In the genomic region with DNA sequence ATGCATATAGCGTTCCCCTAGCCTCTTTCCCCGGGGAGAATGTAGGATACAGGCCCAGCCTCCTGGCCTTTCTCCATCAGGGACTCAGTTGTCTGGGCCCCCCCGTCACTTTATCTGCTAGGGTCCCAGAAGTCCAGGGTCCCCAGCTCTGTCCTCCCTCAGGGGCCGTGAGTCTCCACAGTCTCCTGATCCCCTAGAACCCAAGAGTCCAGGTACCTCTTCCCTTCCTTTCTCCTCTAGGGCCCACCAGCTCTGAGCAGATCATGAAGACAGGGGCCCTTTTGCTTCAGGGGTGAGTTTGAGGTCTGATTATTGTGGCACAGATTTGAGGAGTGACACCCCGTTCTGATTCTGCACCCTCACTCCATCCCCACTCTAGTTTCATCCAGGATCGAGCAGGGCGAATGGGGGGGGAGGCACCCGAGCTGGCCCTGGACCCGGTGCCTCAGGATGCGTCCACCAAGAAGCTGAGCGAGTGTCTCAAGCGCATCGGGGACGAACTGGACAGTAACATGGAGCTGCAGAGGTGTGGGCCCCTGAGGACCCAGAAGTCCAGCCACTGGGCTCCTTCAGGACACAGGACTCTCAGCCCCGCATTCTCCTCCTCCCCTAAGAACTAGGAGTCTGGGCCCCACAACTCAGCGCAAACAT, we compare ENCODE assay signal across 8 cellular contexts. TPM values are rescaled to one million over a fixed set of nuclear protein-coding genes. Genes with fewer than 3 reads are reported as not detected.
A peak's percentile ranks its signal among the peaks of the same experiment; 100 is the strongest.
DNase-seq lines count a peak whose midpoint lies in the region; ATAC-seq and TF ChIP-seq lines count a peak whose summit lies in the region.

No MANE protein-coding gene starts in this region.

- in situ Hi-C loops in gastrocnemius medialis (cut with MboI; ENCODE audit: low sequenced_read_pairs in 4 of 4) = loop anchor here in 1 of 4 donors (25.0 kb wide), 1 partner anchor 93 kb away; a partner anchor contains a TSS

- peak overlapping the region; percentile 85 for H3K4me3 ChIP-seq in SU-DHL-6 (ENCODE audit: insufficient read depth, low read length, poor library complexity, severe bottlenecking)
- H3K4me3 ChIP-seq in fibroblast of the aortic adventitia (ENCODE audit: low read depth, low read length) = peak overlapping the region; percentile 92
- H3K4me3 ChIP-seq in gastrocnemius medialis = peak overlapping the region; percentile 78 to 88 (median 84)

- intact Hi-C loops in gastrocnemius medialis (cut with DNase I; ENCODE audit: low total_unique reads) = no loop called here

- peaks cover 17% of the 10 kb centered on the region for H3K79me2 ChIP-seq in SU-DHL-6 (ENCODE audit: insufficient read depth, low read length)

- H3K27me3 ChIP-seq in SU-DHL-6 (ENCODE audit: low read length) (no peaks in the 10 kb centered on the region), gastrocnemius medialis (no peaks in the 10 kb centered on the region)

- H3K4me1 ChIP-seq in gastrocnemius medialis = peaks cover 9 to 12% of the 10 kb centered on the region in 2 donors

- H3K36me3 ChIP-seq in SU-DHL-6 (ENCODE audit: low read length) (no peaks in the 10 kb centered on the region), gastrocnemius medialis (no peaks in the 10 kb centered on the region)

- ATAC-seq in GM18502 (IDR thresholded peaks at IDR 0.05; ENCODE audit: poor library complexity, unreplicated experiment) (peak; percentile 8), gastrocnemius medialis (no peak), HG02588 (IDR thresholded peaks at IDR 0.05; ENCODE audit: unreplicated experiment) (no peak)

- H3K27ac ChIP-seq in SU-DHL-6 (ENCODE audit: low read depth, low read length) (peak overlapping the region; percentile 85), gastrocnemius medialis (peak overlapping the region; percentile 72 to 88 (median 82))

- TF ChIP-seq CTCF in SU-DHL-6 (IDR thresholded peaks at IDR 0.05; ENCODE audit: insufficient read depth, low read length, poor library complexity, severe bottlenecking) (no peak), fibroblast of the aortic adventitia (IDR thresholded peaks at IDR 0.05; ENCODE audit: insufficient read depth, low read length) (no peak), gastrocnemius medialis (IDR thresholded peaks at IDR 0.05 in 4 of 5, conservative IDR thresholded peaks at IDR 0.05 in 1 of 5) (no peak)

- H3K4me2 ChIP-seq in SU-DHL-6 (ENCODE audit: low read depth, low read length, poor library complexity, severe bottlenecking) = peak overlapping the region; percentile 72

- no peaks in the 10 kb centered on the region for H4K20me1 ChIP-seq in SU-DHL-6 (ENCODE audit: low read depth, low read length)

- no peak overlapping the region for H2AFZ ChIP-seq in SU-DHL-6 (ENCODE audit: low read depth, low read length, severe bottlenecking)

- TF ChIP-seq POLR2A in gastrocnemius medialis (IDR thresholded peaks at IDR 0.05) = no peak

- H3K9me3 ChIP-seq in SU-DHL-6 (ENCODE audit: insufficient read depth, low read length) = no peaks in the 10 kb centered on the region
- H3K9me3 ChIP-seq in gastrocnemius medialis = no peaks in the 10 kb centered on the region

- no peaks in the 10 kb centered on the region for H3K9me2 ChIP-seq in SU-DHL-6 (replicated peaks; ENCODE audit: insufficient read depth, low read length)

- H3K9ac ChIP-seq in SU-DHL-6 (ENCODE audit: low read length) = peak overlapping the region; percentile 97

- 0 out of 2 replicates have a peak, but pooled peaks cover 11% of the 10 kb centered on the region for H3F3A ChIP-seq in SU-DHL-6 (ENCODE audit: insufficient read depth)

- DNase-seq in fibroblast of the aortic adventitia (ENCODE audit: low read depth) (no peak), gastrocnemius medialis (no peak), EL (no peak)
- DNase-seq in activated CD4-positive, alpha-beta T cell treated with anti-CD3 and anti-CD28 coated beads for 48 hours = no peak
- DNase-seq in activated CD8-positive, alpha-beta memory T cell treated with anti-CD3 and anti-CD28 coated beads, Interleukin-2, amount 50 U/mL, for 48 hours = no peak

RNA-seq across cellular contexts. Expression of a gene that starts 0.8 kb away (rescaled TPM):
- total RNA-seq in fibroblast of the aortic adventitia (ENCODE audit: low replicate concordance) (15.5 and 45.8 TPM in 2 replicates), gastrocnemius medialis (10 to 100 TPM in 3 of 4 donors, 1 to 10 TPM in 1; 7.9 to 21.8 (median 18.0) TPM)

RNA-seq across cellular contexts. Expression of a gene that starts 9.7 kb away (rescaled TPM):
- 5,494 and 8,302 TPM in 2 replicates for total RNA-seq in fibroblast of the aortic adventitia (ENCODE audit: low replicate concordance)
- 1,000 to 10,000 TPM in 3 of 4 donors, 100 to 1,000 TPM in 1; 894 to 1,364 (median 1,121) TPM for total RNA-seq in gastrocnemius medialis

RNA-seq across cellular contexts. Expression of a gene that starts 21.9 kb away (rescaled TPM):
- total RNA-seq in fibroblast of the aortic adventitia (ENCODE audit: low replicate concordance) (not detected in 2 replicates), gastrocnemius medialis (not detected)

RNA-seq across cellular contexts. Expression of a gene that starts 37.7 kb away (rescaled TPM):
- total RNA-seq in fibroblast of the aortic adventitia (ENCODE audit: low replicate concordance) (5.5 and 38.6 TPM in 2 replicates), gastrocnemius medialis (100 to 1,000 TPM; 110 to 221 (median 126) TPM)

RNA-seq across cellular contexts. Expression of a gene that starts 38.3 kb away (rescaled TPM):
- 16.3 and 119 TPM in 2 replicates for total RNA-seq in fibroblast of the aortic adventitia (ENCODE audit: low replicate concordance)
- total RNA-seq in gastrocnemius medialis = 100 to 1,000 TPM; 134 to 185 (median 146) TPM
